Comparison of ENCODE assay signal across 8 cellular contexts in genomic region chr3:184314363-184314699, GRCh38. TPM values are rescaled to one million over a fixed set of nuclear protein-coding genes. Genes with fewer than 3 reads are reported as not detected.
DNase-seq lines count a peak whose midpoint lies in the region; ATAC-seq and TF ChIP-seq lines count a peak whose summit lies in the region.

TSS of gene EIF4G1 (plus strand) at chr3:184314606. CDS start at chr3:184315797, 1,191 bp downstream.

- intact Hi-C loops in activated CD4-positive, alpha-beta T cell treated with anti-CD3 and anti-CD28 coated beads for 36 hours (cut with DNase I, micrococcal nuclease): loop anchor here (1.0 to 2.0 kb wide), 7 partner anchors 15 to 140 kb away; partner anchors contain the start of genes EEF1AKMT4 (in 2 of the 2), PSMD2 (in 2 of the 2), ABCF3 (in 1 of the 2) and AP2M1 (in 1 of the 2)

- ATAC-seq in HG03439 (IDR thresholded peaks at IDR 0.05; ENCODE audit: unreplicated experiment): peak; percentile 80
- peak; percentile 89 for ATAC-seq in activated CD4-positive, alpha-beta T cell treated with anti-CD3 and anti-CD28 coated beads for 36 hours

- no peak for TF ChIP-seq CTCF in chondrocyte (IDR thresholded peaks at IDR 0.05)

- peak within 1 kb of the TSS; percentile 84 for H3K4me3 Mint-ChIP-seq in activated CD4-positive, alpha-beta T cell treated with anti-CD3 and anti-CD28 coated beads for 36 hours
- H3K4me3 Mint-ChIP-seq in chondrocyte (ENCODE audit: unreplicated experiment): peak within 1 kb of the TSS; percentile 84

- H3K27me3 Mint-ChIP-seq in activated CD4-positive, alpha-beta T cell treated with anti-CD3 and anti-CD28 coated beads for 36 hours: no peaks in the 10 kb centered on the region
- no peaks in the 10 kb centered on the region for H3K27me3 Mint-ChIP-seq in chondrocyte (ENCODE audit: low read depth)

- H3K4me1 Mint-ChIP-seq in activated CD4-positive, alpha-beta T cell treated with anti-CD3 and anti-CD28 coated beads for 36 hours: peaks cover 29% of the 10 kb centered on the region
- H3K4me1 Mint-ChIP-seq in chondrocyte (ENCODE audit: low read depth): peaks cover 31% of the 10 kb centered on the region

- no peaks in the 10 kb centered on the region for H3K9me3 Mint-ChIP-seq in activated CD4-positive, alpha-beta T cell treated with anti-CD3 and anti-CD28 coated beads for 36 hours (ENCODE audit: low read depth)
- H3K9me3 Mint-ChIP-seq in chondrocyte (ENCODE audit: low read depth): no peaks in the 10 kb centered on the region

- H3K27ac Mint-ChIP-seq in activated CD4-positive, alpha-beta T cell treated with anti-CD3 and anti-CD28 coated beads for 36 hours: peak within 1 kb of the TSS; percentile 90
- H3K27ac Mint-ChIP-seq in chondrocyte (ENCODE audit: unreplicated experiment): peak within 1 kb of the TSS; percentile 84

- H3K36me3 Mint-ChIP-seq in activated CD4-positive, alpha-beta T cell treated with anti-CD3 and anti-CD28 coated beads for 36 hours (ENCODE audit: low read depth): peaks cover 33% of the 10 kb centered on the region
- peaks cover 14% of the 10 kb centered on the region for H3K36me3 Mint-ChIP-seq in chondrocyte (ENCODE audit: low read depth)

- DNase-seq in AML-193 (lab: John Stamatoyannopoulos, UW) (peak; percentile 92 to 95), GM19238 (ENCODE audit: insufficient read length, low spot score) (peak; percentile 96), NCI-H510A treated with DMSO at 0.1 percent for 48 hours (lab: John Stamatoyannopoulos, UW) (peak; percentile 87), chondrocyte (ENCODE audit: low spot score) (peak; percentile 98), kidney tubule cell (ENCODE audit: low spot score) (peak; percentile 96)
- DNase-seq in activated CD4-positive, alpha-beta T cell treated with anti-CD3 and anti-CD28 coated beads for 36 hours: peak; percentile 96
- DNase-seq in stimulated activated CD4-positive, alpha-beta T cell treated with anti-CD3 and anti-CD28 coated beads, Interleukin-1b, Interleukin-23, amount 100 ng/mL, for 24 hours (ENCODE audit: low read depth in 4 of 4, low spot score in 1 of 4): peak; percentile 85 to 89 (median 86)

- POLR2A ChIA-PET in activated CD4-positive, alpha-beta T cell treated with anti-CD3 and anti-CD28 coated beads for 36 hours (lab: Charles Lee): interaction anchor here (0.7 kb wide), 1 partner anchor 104 kb away, joined by 3 read pairs; no protein-coding TSS in a partner anchor

- CTCF ChIA-PET in activated CD4-positive, alpha-beta T cell treated with anti-CD3 and anti-CD28 coated beads for 36 hours (lab: Charles Lee): no interaction called here

RNA-seq across cellular contexts. Expression of gene EIF4G1, which starts in this region (rescaled TPM):
- 100 to 1,000 TPM; 479 to 556 TPM for total RNA-seq in activated CD4-positive, alpha-beta T cell treated with anti-CD3 and anti-CD28 coated beads for 36 hours
- total RNA-seq in chondrocyte: 388 to 532 TPM (median 403 TPM) in 3 replicates

Comparison
In these comparisons a context has a peak if more than half of its experiments do, and no peak if none do; other contexts are left out.
1. Peak in every context shown above with its lines: DNase-seq and ATAC-seq.